ENCODE assay signal across 1 cellular context in genomic region chr17:41655611-41656111, GRCh38.
TF ChIP-seq lines count a peak whose summit lies in the region.

No MANE protein-coding gene starts in this region.

TF ChIP-seq in IMR-90, 13 proteins besides CTCF, POLR2A, EP300 and RAD21:
- TF ChIP-seq MAZ (IDR thresholded peaks at IDR 0.05; ENCODE audit: borderline replicate concordance, low read depth, low read length): no peak
- no peak for TF ChIP-seq BHLHE40 (IDR thresholded peaks at IDR 0.05; ENCODE audit: low read depth, low read length)
- TF ChIP-seq, protein P1, sequence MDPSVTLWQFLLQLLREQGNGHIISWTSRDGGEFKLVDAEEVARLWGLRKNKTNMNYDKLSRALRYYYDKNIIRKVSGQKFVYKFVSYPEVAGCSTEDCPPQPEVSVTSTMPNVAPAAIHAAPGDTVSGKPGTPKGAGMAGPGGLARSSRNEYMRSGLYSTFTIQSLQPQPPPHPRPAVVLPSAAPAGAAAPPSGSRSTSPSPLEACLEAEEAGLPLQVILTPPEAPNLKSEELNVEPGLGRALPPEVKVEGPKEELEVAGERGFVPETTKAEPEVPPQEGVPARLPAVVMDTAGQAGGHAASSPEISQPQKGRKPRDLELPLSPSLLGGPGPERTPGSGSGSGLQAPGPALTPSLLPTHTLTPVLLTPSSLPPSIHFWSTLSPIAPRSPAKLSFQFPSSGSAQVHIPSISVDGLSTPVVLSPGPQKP (IDR thresholded peaks at IDR 0.05; ENCODE audit: borderline replicate concordance, low read depth, low read length): no peak
- no peak for TF ChIP-seq MAFK (IDR thresholded peaks at IDR 0.05; ENCODE audit: low read depth, low read length)
- no peak for TF ChIP-seq NFE2L2 (IDR thresholded peaks at IDR 0.05; ENCODE audit: low read depth, low read length)
- TF ChIP-seq RFX5 (IDR thresholded peaks at IDR 0.05; ENCODE audit: low read depth, low read length): no peak
- no peak for TF ChIP-seq FOS (IDR thresholded peaks at IDR 0.05; ENCODE audit: low read depth, low read length)
- no peak for TF ChIP-seq SMC3 (IDR thresholded peaks at IDR 0.05; ENCODE audit: low read depth, low read length)
- TF ChIP-seq MXI1 (IDR thresholded peaks at IDR 0.05; ENCODE audit: borderline replicate concordance, low read depth, low read length): no peak
- TF ChIP-seq CEBPB (IDR thresholded peaks at IDR 0.05; ENCODE audit: low read depth, low read length): no peak
- no peak for TF ChIP-seq RCOR1 (IDR thresholded peaks at IDR 0.05; ENCODE audit: insufficient replicate concordance, low read length)
- no peak for TF ChIP-seq USF2 (IDR thresholded peaks at IDR 0.05; ENCODE audit: low read depth, low read length)
- no peak for TF ChIP-seq CHD1 (IDR thresholded peaks at IDR 0.05; ENCODE audit: low read depth, low read length)
TF ChIP-seq in IMR-90: peak in this region for 0.
